Comparison of ENCODE assay signal across 13 cellular contexts in genomic region chr10:113980408-113981087, GRCh38.
DNase-seq lines count a peak whose midpoint lies in the region; ATAC-seq and TF ChIP-seq lines count a peak whose summit lies in the region.
"Had no signal": no experiment of that assay in that cellular context is flagged by ENCODE, and none has a peak within 500 bp of the region (broad histone marks: within the 10 kb centered on the region; RNA-seq: fewer than 3 reads in every experiment).

No MANE protein-coding gene starts in this region.

- H3K27ac Mint-ChIP-seq in activated T-helper 1 cell treated with anti-CD3 and anti-CD28 coated beads, Interleukin-12 subunit alpha, Interleukin-12 subunit beta, Interleukin-2, Interleukin-4 antibody, amounts not matched to agents 30 ng/mL and 10 ng/mL and 1 ng/mL, durations not matched to agents 14 hours and 24 hours and 36 hours, result no peak overlapping the region

- TF ChIP-seq CTCF in HL-60 (IDR thresholded peaks at IDR 0.05; ENCODE audit: insufficient read depth, low read length), result peak; percentile 1
- peak; percentile 25 for TF ChIP-seq CTCF in astrocyte of the cerebellum (IDR thresholded peaks at IDR 0.05; ENCODE audit: low read depth, low read length, missing control alignments)

- H3K9me3 Mint-ChIP-seq in activated T-helper 1 cell treated with anti-CD3 and anti-CD28 coated beads, Interleukin-12 subunit alpha, Interleukin-12 subunit beta, Interleukin-2, Interleukin-4 antibody, amounts not matched to agents 30 ng/mL and 10 ng/mL and 1 ng/mL, durations not matched to agents 14 hours and 24 hours and 36 hours, result no peaks in the 10 kb centered on the region

- H3K4me3 ChIP-seq in HL-60 (replicated peaks; ENCODE audit: insufficient read depth, low read length), result no peak overlapping the region
- no peak overlapping the region for H3K4me3 ChIP-seq in astrocyte of the cerebellum (ENCODE audit: low read depth, low read length)

- in situ Hi-C loops in astrocyte of the cerebellum (cut with HindIII; ENCODE audit: low sequenced_read_pairs), result loop anchor here (5.0 kb wide), 1 partner anchor 42 kb away; no protein-coding TSS in a partner anchor

- H3K27ac ChIP-seq in HL-60 (replicated peaks), result no peak overlapping the region

- H3K4me1 Mint-ChIP-seq in activated T-helper 1 cell treated with anti-CD3 and anti-CD28 coated beads, Interleukin-12 subunit alpha, Interleukin-12 subunit beta, Interleukin-2, Interleukin-4 antibody, amounts not matched to agents 30 ng/mL and 10 ng/mL and 1 ng/mL, durations not matched to agents 14 hours and 24 hours and 36 hours (ENCODE audit: low read depth), result peaks cover 10% of the 10 kb centered on the region

- no peak overlapping the region for H3K4me3 Mint-ChIP-seq in activated T-helper 1 cell treated with anti-CD3 and anti-CD28 coated beads, Interleukin-12 subunit alpha, Interleukin-12 subunit beta, Interleukin-2, Interleukin-4 antibody, amounts not matched to agents 30 ng/mL and 10 ng/mL and 1 ng/mL, durations not matched to agents 14 hours and 24 hours and 36 hours

- H3K36me3 Mint-ChIP-seq in activated T-helper 1 cell treated with anti-CD3 and anti-CD28 coated beads, Interleukin-12 subunit alpha, Interleukin-12 subunit beta, Interleukin-2, Interleukin-4 antibody, amounts not matched to agents 30 ng/mL and 10 ng/mL and 1 ng/mL, durations not matched to agents 14 hours and 24 hours and 36 hours (ENCODE audit: low read depth), result no peaks in the 10 kb centered on the region

- H3K27me3 ChIP-seq in HL-60 (ENCODE audit: insufficient read depth, poor library complexity, severe bottlenecking), result no peaks in the 10 kb centered on the region

- H3K27me3 Mint-ChIP-seq in activated T-helper 1 cell treated with anti-CD3 and anti-CD28 coated beads, Interleukin-12 subunit alpha, Interleukin-12 subunit beta, Interleukin-2, Interleukin-4 antibody, amounts not matched to agents 30 ng/mL and 10 ng/mL and 1 ng/mL, durations not matched to agents 14 hours and 24 hours and 36 hours (ENCODE audit: insufficient read depth), result peaks cover 37% of the 10 kb centered on the region

- intact Hi-C loops in activated T-helper 1 cell treated with anti-CD3 and anti-CD28 coated beads, Interleukin-12 subunit alpha, Interleukin-12 subunit beta, Interleukin-2, Interleukin-4 antibody, amounts not matched to agents 30 ng/mL and 10 ng/mL and 1 ng/mL, durations not matched to agents 14 hours and 24 hours and 36 hours (cut with micrococcal nuclease), result no loop called here

- DNase-seq in DMS53 (lab: John Stamatoyannopoulos, UW), result peak; percentile 34
- no peak for DNase-seq in DMS53 treated with DMSO at 0.1 percent for 48 hours (lab: John Stamatoyannopoulos, UW; ENCODE audit: unreplicated experiment)
- no peak for DNase-seq in HL-60 (ENCODE audit: low read depth in 1 of 2, low spot score in 1 of 2)
- DNase-seq in astrocyte of the cerebellum (ENCODE audit: low read depth), result no peak
- DNase-seq in left lobe of liver (ENCODE audit: low spot score), result no peak
- no peak for DNase-seq in activated T-helper 1 cell treated with anti-CD3 and anti-CD28 coated beads, Interleukin-12 subunit alpha, Interleukin-12 subunit beta, Interleukin-2, Interleukin-4 antibody, amounts not matched to agents 30 ng/mL and 10 ng/mL and 1 ng/mL, durations not matched to agents 14 hours and 24 hours and 36 hours (ENCODE audit: low spot score)
- DNase-seq in NCI-H1092 treated with DMSO at 0.1 percent for 48 hours (lab: John Stamatoyannopoulos, UW), result no peak
- DNase-seq in NAMALWA (ENCODE audit: low spot score), result no peak
- DNase-seq: activated CD8-positive, alpha-beta memory T cell treated with anti-CD3 and anti-CD28 coated beads for 24 hours; activated naive CD4-positive, alpha-beta T cell; caudate nucleus; DMS153; stimulated activated CD4-positive, alpha-beta T cell treated with anti-CD3 and anti-CD28 coated beads, Interleukin-12 subunit alpha, Interleukin-12 subunit beta, amount 100 ng/mL, for 4 hours had no signal

- ATAC-seq in left lobe of liver, result peak; percentile 44
